Comparison of ENCODE assay signal across 9 cellular contexts in the genomic region with DNA sequence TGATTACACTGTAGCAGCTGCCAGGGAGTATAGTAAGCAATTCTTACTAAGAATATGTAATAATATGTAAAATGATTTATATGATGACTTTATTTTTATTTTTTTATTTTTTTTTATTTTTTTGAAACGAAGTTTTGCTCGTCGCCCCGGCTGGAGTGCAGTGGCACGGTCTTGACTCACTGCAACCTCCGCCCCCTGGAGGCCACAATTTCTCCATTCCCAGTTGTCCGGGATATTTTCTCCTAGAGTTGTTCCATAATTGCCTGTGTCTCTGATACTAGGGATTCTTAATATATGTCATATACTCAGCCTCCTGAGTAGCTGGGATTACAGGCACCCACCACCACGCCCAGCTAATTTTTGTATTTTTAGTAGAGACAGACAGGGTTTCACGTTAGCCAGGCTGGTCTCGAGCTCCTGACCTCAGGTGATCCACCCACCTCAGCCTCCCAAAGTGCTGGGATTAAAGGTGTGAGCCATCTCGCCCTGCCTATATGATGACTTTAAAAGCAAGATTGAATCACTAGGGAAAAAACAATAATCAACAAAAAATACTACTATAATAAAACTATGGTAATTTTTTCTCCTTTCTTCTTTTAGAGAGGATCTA. TPM values are rescaled to one million over a fixed set of nuclear protein-coding genes. Genes with fewer than 3 reads are reported as not detected.
DNase-seq lines count a peak whose midpoint lies in the region; ATAC-seq and TF ChIP-seq lines count a peak whose summit lies in the region.
"Had no signal": no experiment of that assay in that cellular context is flagged by ENCODE, and none has a peak within 500 bp of the region (broad histone marks: within the 10 kb centered on the region; RNA-seq: fewer than 3 reads in every experiment).

No MANE protein-coding gene starts in this region.

- peak overlapping the region in 2 of 3 donors; percentile 39 to 95 for H3K27ac Mint-ChIP-seq in IgD-negative memory B cell
- H3K27ac Mint-ChIP-seq in activated naive CD8-positive, alpha-beta T cell treated with anti-CD3 and anti-CD28 coated beads, Interleukin-2, amount 50 U/mL, for 24 hours, result no peak overlapping the region

- H3K27me3 Mint-ChIP-seq in IgD-negative memory B cell, result no peaks in the 10 kb centered on the region
- H3K27me3 Mint-ChIP-seq in activated naive CD8-positive, alpha-beta T cell treated with anti-CD3 and anti-CD28 coated beads, Interleukin-2, amount 50 U/mL, for 24 hours, result peaks cover 12% of the 10 kb centered on the region
- H3K27me3 Mint-ChIP-seq: memory B cell had no signal

- H3K27ac ChIP-seq in right cardiac atrium (ENCODE audit: low read length), result no peak overlapping the region
- H3K27ac ChIP-seq in stomach, result no peak overlapping the region

- no peak for TF ChIP-seq POLR2A in stomach (IDR thresholded peaks at IDR 0.05)

- WGBS in right cardiac atrium, result 44% methylated on average over 11 of the region's 11 CpGs
- 27 to 41% (median 30%) methylated on average over 11 of the region's 11 CpGs for WGBS in stomach, 5 donors

- intact Hi-C loops in right cardiac atrium (cut with DNase I), result no loop called here
- intact Hi-C loops in stomach (cut with DNase I; ENCODE audit: low total_unique reads), result no loop called here

- DNase-seq in D341Med (ENCODE audit: low spot score), result peak; percentile 50
- DNase-seq in activated naive CD8-positive, alpha-beta T cell treated with anti-CD3 and anti-CD28 coated beads, Interleukin-2, amount 50 U/mL, for 24 hours, result peak; percentile 45
- peak; percentile 69 to 88 (median 78) for DNase-seq in right cardiac atrium
- peak; percentile 70 for DNase-seq in stomach
- DNase-seq in OCI-M2 (lab: John Stamatoyannopoulos, UW; ENCODE audit: unreplicated experiment), result no peak

- H3K4me1 ChIP-seq in right cardiac atrium (ENCODE audit: control insufficient read depth, insufficient read depth, low read length) (peaks cover 3% of the 10 kb centered on the region), stomach (peaks cover 0 to 18% (median 3%) of the 10 kb centered on the region in 4 donors)

- ATAC-seq in activated naive CD8-positive, alpha-beta T cell treated with anti-CD3 and anti-CD28 coated beads, Interleukin-2, amount 50 U/mL, for 24 hours, result no peak
- ATAC-seq in right cardiac atrium (peak; percentile 79 to 84), HG03469 (IDR thresholded peaks at IDR 0.05; ENCODE audit: unreplicated experiment) (no peak), GM19463 (IDR thresholded peaks at IDR 0.05; ENCODE audit: unreplicated experiment) (no peak)

- TF ChIP-seq CTCF in stomach (IDR thresholded peaks at IDR 0.05), result peak in 5 of 7 experiments; percentile 29 to 77 (median 48)

- H3K4me1 Mint-ChIP-seq in IgD-negative memory B cell, result peaks cover 17 to 21% (median 20%) of the 10 kb centered on the region in 3 donors
- H3K4me1 Mint-ChIP-seq in activated naive CD8-positive, alpha-beta T cell treated with anti-CD3 and anti-CD28 coated beads, Interleukin-2, amount 50 U/mL, for 24 hours, result peaks cover 11% of the 10 kb centered on the region

- H3K9me3 ChIP-seq in right cardiac atrium (ENCODE audit: control insufficient read depth, low read length) (no peaks in the 10 kb centered on the region), stomach (no peaks in the 10 kb centered on the region)

- no peaks in the 10 kb centered on the region for H3K27me3 ChIP-seq in right cardiac atrium (ENCODE audit: control insufficient read depth, insufficient read depth)
- H3K27me3 ChIP-seq in stomach, result no peaks in the 10 kb centered on the region

- no peaks in the 10 kb centered on the region for H3K9me3 Mint-ChIP-seq in IgD-negative memory B cell
- H3K9me3 Mint-ChIP-seq in activated naive CD8-positive, alpha-beta T cell treated with anti-CD3 and anti-CD28 coated beads, Interleukin-2, amount 50 U/mL, for 24 hours, result no peaks in the 10 kb centered on the region
- H3K9me3 Mint-ChIP-seq: memory B cell had no signal

- H3K4me3 ChIP-seq in right cardiac atrium (ENCODE audit: low read length), result no peak overlapping the region
- H3K4me3 ChIP-seq in stomach, result no peak overlapping the region

- H3K4me3 Mint-ChIP-seq in IgD-negative memory B cell, result peak overlapping the region in 1 of 4 donors; percentile 50
- no peak overlapping the region for H3K4me3 Mint-ChIP-seq in activated naive CD8-positive, alpha-beta T cell treated with anti-CD3 and anti-CD28 coated beads, Interleukin-2, amount 50 U/mL, for 24 hours
- H3K4me3 Mint-ChIP-seq: memory B cell had no signal

- peaks cover 2% of the 10 kb centered on the region for H3K36me3 Mint-ChIP-seq in IgD-negative memory B cell
- H3K36me3 Mint-ChIP-seq in activated naive CD8-positive, alpha-beta T cell treated with anti-CD3 and anti-CD28 coated beads, Interleukin-2, amount 50 U/mL, for 24 hours (ENCODE audit: low read depth), result no peaks in the 10 kb centered on the region
- H3K36me3 Mint-ChIP-seq: memory B cell had no signal

- no peak for TF ChIP-seq EP300 in stomach (IDR thresholded peaks at IDR 0.05)

- H3K36me3 ChIP-seq in stomach, result no peaks in the 10 kb centered on the region

RNA-seq across cellular contexts. Expression of gene ITPR2, which starts 12.2 kb away (rescaled TPM):
- 27.5 TPM for polyA plus RNA-seq in IgD-negative memory B cell
- 10 to 100 TPM; 19.5 to 32.1 (median 24.6) TPM for total RNA-seq in right cardiac atrium
- 4.2 TPM for polyA plus RNA-seq in right cardiac atrium
- total RNA-seq in stomach, result 100 to 1,000 TPM in 1 of 5 donors, 10 to 100 TPM in 4; 23.2 to 172 (median 37.1) TPM
- 1 to 10 TPM; 1.4 to 2.3 (median 1.8) TPM for polyA plus RNA-seq in stomach

Comparison
In these comparisons a context has a peak if more than half of its experiments do, and no peak if none do; other contexts are left out.
1. ATAC-seq: peak in right cardiac atrium (2 of 2); none in activated naive CD8-positive, alpha-beta T cell treated with anti-CD3 and anti-CD28 coated beads, Interleukin-2, amount 50 U/mL, for 24 hours (single experiment), HG03469 (single experiment) and GM19463 (single experiment).